In genomic region chr12:117836999-117837736, GRCh38 we compare ENCODE assay signal across 8 cellular contexts.
A peak's percentile ranks its signal among the peaks of the same experiment; 100 is the strongest.
DNase-seq lines count a peak whose midpoint lies in the region; FAIRE-seq and TF ChIP-seq lines count a peak whose summit lies in the region.

No MANE protein-coding gene starts in this region.

- no peak overlapping the region for H2BK5ac ChIP-seq in neuronal stem cell (ENCODE audit: low read length)

- no peaks in the 10 kb centered on the region for H3K27me3 Mint-ChIP-seq in activated T-helper 2 cell treated with anti-CD3 and anti-CD28 coated beads, Interferon-gamma antibody, Interleukin-2, Interleukin-4, amounts not matched to agents 10 μg/mL and 5 μg/mL and 100 μg/mL, durations not matched to agents 14 hours and 24 hours and 36 hours (ENCODE audit: low read depth)

- no peak overlapping the region for H2BK12ac ChIP-seq in neuronal stem cell (ENCODE audit: low read length)

- no peaks in the 10 kb centered on the region for H3K36me3 Mint-ChIP-seq in activated T-helper 2 cell treated with anti-CD3 and anti-CD28 coated beads, Interferon-gamma antibody, Interleukin-2, Interleukin-4, amounts not matched to agents 10 μg/mL and 5 μg/mL and 100 μg/mL, durations not matched to agents 14 hours and 24 hours and 36 hours (ENCODE audit: low read depth)

- WGBS in neuronal stem cell (ENCODE audit: extremely low coverage in 2 of 2, insufficient read length in 2 of 2, insufficient replicate concordance in 1 of 2), 2 donors: no CpG with 5 or more reads among the region's 22 CpGs

- H3K27ac Mint-ChIP-seq in activated T-helper 2 cell treated with anti-CD3 and anti-CD28 coated beads, Interferon-gamma antibody, Interleukin-2, Interleukin-4, amounts not matched to agents 10 μg/mL and 5 μg/mL and 100 μg/mL, durations not matched to agents 14 hours and 24 hours and 36 hours: no peak overlapping the region

- H3K9ac ChIP-seq in neuronal stem cell (ENCODE audit: low read depth, low read length, poor library complexity) (no peak overlapping the region), stomach smooth muscle (ENCODE audit: low read length in 2 of 2) (no peak overlapping the region)

- H3K4ac ChIP-seq in neuronal stem cell (ENCODE audit: low read length): no peak overlapping the region

- H3K9me3 ChIP-seq in Peyer's patch: no peaks in the 10 kb centered on the region
- no peaks in the 10 kb centered on the region for H3K9me3 ChIP-seq in neuronal stem cell (replicated peaks in 1 of 2; ENCODE audit: control insufficient read depth in 2 of 2, insufficient read depth in 1 of 2, low read depth in 1 of 2, low read length in 2 of 2)
- H3K9me3 ChIP-seq in stomach smooth muscle (ENCODE audit: control insufficient read depth in 2 of 2, low read length in 2 of 2): no peaks in the 10 kb centered on the region

- no peaks in the 10 kb centered on the region for H3K27me3 ChIP-seq in Peyer's patch
- peaks cover 0 to 20% (median 0%) of the 10 kb centered on the region in 3 experiments for H3K27me3 ChIP-seq in neuronal stem cell (ENCODE audit: control insufficient read depth in 3 of 3, insufficient read depth in 3 of 3, low read depth in 1 of 3, low read length in 3 of 3)
- peaks cover 16 to 28% of the 10 kb centered on the region in 2 donors for H3K27me3 ChIP-seq in stomach smooth muscle (ENCODE audit: control insufficient read depth in 1 of 2, insufficient read depth in 2 of 2, low read length in 2 of 2)

- TF ChIP-seq POLR2A in Peyer's patch (IDR thresholded peaks at IDR 0.05): no peak

- peak; percentile 59 for FAIRE-seq in HTR-8/SVneo (lab: Jason Lieb, UNC)

- no peak overlapping the region for H4K8ac ChIP-seq in neuronal stem cell (ENCODE audit: low read depth, low read length)

- peak overlapping the region; percentile 76 for H2AFZ ChIP-seq in neuronal stem cell (ENCODE audit: low read length)

- H3K4me2 ChIP-seq in neuronal stem cell (ENCODE audit: insufficient read depth, low read length, poor library complexity, severe bottlenecking): no peak overlapping the region

- H2BK120ac ChIP-seq in neuronal stem cell (ENCODE audit: low read depth, low read length): no peak overlapping the region

- no peak overlapping the region for H2BK15ac ChIP-seq in neuronal stem cell (ENCODE audit: low read length)

- no peaks in the 10 kb centered on the region for H3K79me1 ChIP-seq in neuronal stem cell (ENCODE audit: low read depth, low read length)

- no peaks in the 10 kb centered on the region for H3K9me3 Mint-ChIP-seq in activated T-helper 2 cell treated with anti-CD3 and anti-CD28 coated beads, Interferon-gamma antibody, Interleukin-2, Interleukin-4, amounts not matched to agents 10 μg/mL and 5 μg/mL and 100 μg/mL, durations not matched to agents 14 hours and 24 hours and 36 hours

- H3K14ac ChIP-seq in neuronal stem cell (ENCODE audit: low read length): no peak overlapping the region

- H3K27ac ChIP-seq in Peyer's patch (no peak overlapping the region), neuronal stem cell (replicated peaks; ENCODE audit: low read length) (no peak overlapping the region), stomach smooth muscle (ENCODE audit: low read length) (no peak overlapping the region)

- H3K4me1 ChIP-seq in Peyer's patch (no peaks in the 10 kb centered on the region), neuronal stem cell (ENCODE audit: control insufficient read depth in 2 of 2, insufficient read depth in 1 of 2, low read depth in 1 of 2, low read length in 2 of 2) (peaks cover 0 to 5% of the 10 kb centered on the region in 2 donors), stomach smooth muscle (ENCODE audit: control insufficient read depth, insufficient read depth, low read length) (peaks cover 6% of the 10 kb centered on the region)

- H4K91ac ChIP-seq in neuronal stem cell (ENCODE audit: low read depth, low read length, poor library complexity): no peak overlapping the region

- no peak overlapping the region for H3K18ac ChIP-seq in neuronal stem cell (ENCODE audit: low read length)

- no peak overlapping the region for H3K4me3 Mint-ChIP-seq in activated T-helper 2 cell treated with anti-CD3 and anti-CD28 coated beads, Interferon-gamma antibody, Interleukin-2, Interleukin-4, amounts not matched to agents 10 μg/mL and 5 μg/mL and 100 μg/mL, durations not matched to agents 14 hours and 24 hours and 36 hours (ENCODE audit: low read depth)

- H3K4me3 ChIP-seq in Peyer's patch: no peak overlapping the region
- H3K4me3 ChIP-seq in fibroblast of villous mesenchyme (ENCODE audit: low read depth, low read length): no peak overlapping the region
- H3K4me3 ChIP-seq in neuronal stem cell (ENCODE audit: low read length in 2 of 2): no peak overlapping the region
- H3K4me3 ChIP-seq in stomach smooth muscle (ENCODE audit: low read length in 2 of 2): peak overlapping the region; percentile 43 to 44

- intact Hi-C loops in activated T-helper 2 cell treated with anti-CD3 and anti-CD28 coated beads, Interferon-gamma antibody, Interleukin-2, Interleukin-4, amounts not matched to agents 10 μg/mL and 5 μg/mL and 100 μg/mL, durations not matched to agents 14 hours and 24 hours and 36 hours (cut with micrococcal nuclease): loop anchor here (1.0 to 5.0 kb wide), 2 partner anchors 470 to 625 kb away; no protein-coding TSS in a partner anchor

- DNase-seq in NCI-H446 (lab: John Stamatoyannopoulos, UW): peak; percentile 6 to 65
- DNase-seq in NCI-H446 treated with DMSO at 0.1 percent for 48 hours (lab: John Stamatoyannopoulos, UW): no peak
- peak; percentile 72 for DNase-seq in HTR-8/SVneo (ENCODE audit: insufficient read length, low spot score)
- peak; percentile 44 to 88 (median 86) for DNase-seq in Peyer's patch
- peak; percentile 60 for DNase-seq in activated T-helper 2 cell treated with anti-CD3 and anti-CD28 coated beads, Interferon-gamma antibody, Interleukin-2, Interleukin-4, amounts not matched to agents 10 μg/mL and 5 μg/mL and 100 μg/mL, durations not matched to agents 14 hours and 24 hours and 36 hours (ENCODE audit: low spot score)
- peak; percentile 62 for DNase-seq in fibroblast of villous mesenchyme (ENCODE audit: low read depth)
- peak; percentile 88 for DNase-seq in neuronal stem cell (ENCODE audit: low spot score)

- no peak overlapping the region for H2AK5ac ChIP-seq in neuronal stem cell (ENCODE audit: low read depth, low read length)

- peaks cover 3% of the 10 kb centered on the region for H3K4me1 Mint-ChIP-seq in activated T-helper 2 cell treated with anti-CD3 and anti-CD28 coated beads, Interferon-gamma antibody, Interleukin-2, Interleukin-4, amounts not matched to agents 10 μg/mL and 5 μg/mL and 100 μg/mL, durations not matched to agents 14 hours and 24 hours and 36 hours (ENCODE audit: low read depth)

- H3K36me3 ChIP-seq in Peyer's patch (no peaks in the 10 kb centered on the region), neuronal stem cell (replicated peaks in 1 of 2; ENCODE audit: control insufficient read depth in 2 of 2, insufficient read depth in 2 of 2, low read length in 2 of 2) (no peaks in the 10 kb centered on the region), stomach smooth muscle (ENCODE audit: control insufficient read depth in 2 of 2, insufficient read depth in 2 of 2, low read length in 2 of 2) (no peaks in the 10 kb centered on the region)

- H3K23ac ChIP-seq in neuronal stem cell (ENCODE audit: low read depth, low read length, poor library complexity): no peak overlapping the region

- TF ChIP-seq CTCF in Peyer's patch (IDR thresholded peaks at IDR 0.05): peak; percentile 42 to 93 (median 87)
- TF ChIP-seq CTCF in fibroblast of villous mesenchyme (IDR thresholded peaks at IDR 0.05; ENCODE audit: insufficient read depth, low read depth, low read length): peak; percentile 88

Comparison
In these comparisons a context has a peak if more than half of its experiments do, and no peak if none do; other contexts are left out.
1. H3K4me3 ChIP-seq: peak in stomach smooth muscle (2 of 2); none in Peyer's patch (0 of 4), fibroblast of villous mesenchyme (single experiment) and neuronal stem cell (0 of 2).